18 cellular contexts compared by ENCODE assay signal in the genomic region with DNA sequence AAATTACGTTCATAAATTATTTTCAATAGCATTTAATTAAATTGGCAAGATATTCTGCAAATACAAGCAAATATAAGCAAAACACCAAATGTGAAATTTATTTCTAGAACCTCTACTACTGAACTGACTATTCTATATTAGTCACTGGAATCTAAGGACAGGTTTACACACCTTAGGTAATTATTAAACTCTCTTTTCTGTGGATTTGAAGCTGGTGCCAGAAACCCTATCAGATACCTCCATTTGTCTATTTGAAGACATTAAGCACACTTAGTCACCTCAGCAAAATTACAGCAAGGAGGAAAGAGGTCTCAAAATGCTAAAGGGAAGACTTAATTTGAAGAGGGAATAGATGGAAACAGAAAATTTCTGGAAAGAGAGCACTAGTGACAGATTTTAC.
A peak's percentile ranks its signal among the peaks of the same experiment; 100 is the strongest.
DNase-seq lines count a peak whose midpoint lies in the region; FAIRE-seq and TF ChIP-seq lines count a peak whose summit lies in the region.
"Had no signal": no experiment of that assay in that cellular context is flagged by ENCODE, and none has a peak within 500 bp of the region (broad histone marks: within the 10 kb centered on the region; RNA-seq: fewer than 3 reads in every experiment).

No MANE protein-coding gene starts in this region.

- H3K9me3 ChIP-seq in liver (ENCODE audit: control insufficient read depth in 4 of 4, low read length in 3 of 4) (no peaks in the 10 kb centered on the region), osteoblast (ENCODE audit: low read depth, low read length) (no peaks in the 10 kb centered on the region)

- H3K4me1 ChIP-seq in liver (ENCODE audit: control insufficient read depth in 4 of 4, insufficient read depth in 4 of 4, low read length in 3 of 4) (peaks cover 0 to 12% (median 4%) of the 10 kb centered on the region in 4 donors), osteoblast (ENCODE audit: insufficient read depth, low read length) (no peaks in the 10 kb centered on the region)
- H3K4me1 ChIP-seq: SJCRH30 had no signal

- peak in 1 of 2 donors; percentile 17 for TF ChIP-seq RAD21 in liver (IDR thresholded peaks at IDR 0.05)

- peaks cover 2% of the 10 kb centered on the region for H4K20me1 ChIP-seq in osteoblast (ENCODE audit: insufficient read depth, low read length)

- 67% methylated on average over 1 of the region's 1 CpG for WGBS in liver

- DNase-seq in HuH-7.5 (ENCODE audit: low spot score) (peak; percentile 12), osteoblast (ENCODE audit: insufficient read length, low spot score, missing footprints) (no peak), occipital lobe (lab: John Stamatoyannopoulos, UW) (no peak), NCI-H82 treated with DMSO at 0.1 percent for 48 hours (lab: John Stamatoyannopoulos, UW; ENCODE audit: unreplicated experiment) (no peak), T-helper 1 cell (no peak)
- DNase-seq: AML-193, GF-D8, NCI-H1417 treated with DMSO at 0.1 percent for 48 hours, NCI-H187 treated with DMSO at 0.1 percent for 48 hours, NCI-H226, NCI-H524, PC-3, SJCRH30 had no signal

- H3K36me3 ChIP-seq in liver (ENCODE audit: control insufficient read depth in 4 of 4, insufficient read depth in 3 of 4, low read depth in 1 of 4, low read length in 3 of 4) (peaks cover 0 to 12% (median 9%) of the 10 kb centered on the region in 4 donors), osteoblast (ENCODE audit: insufficient read depth, low read length) (peaks cover 33% of the 10 kb centered on the region)

- H3K27ac ChIP-seq in liver (ENCODE audit: low read depth in 1 of 2, low read length in 2 of 2) (no peak overlapping the region), osteoblast (ENCODE audit: low read depth, low read length) (no peak overlapping the region)
- H3K27ac ChIP-seq: C4-2B, KMS-11, SJCRH30 had no signal

- no peak overlapping the region for H3K9ac ChIP-seq in liver (ENCODE audit: low read depth in 1 of 2, low read length in 2 of 2)
- H3K9ac ChIP-seq: KMS-11 had no signal

- FAIRE-seq in islet of Langerhans (lab: Jason Lieb, UNC), result peak; percentile 97
- FAIRE-seq: H1 had no signal

- no peaks in the 10 kb centered on the region for H3K27me3 ChIP-seq in liver (ENCODE audit: control insufficient read depth in 4 of 4, insufficient read depth in 4 of 4, low read length in 3 of 4)
- no peaks in the 10 kb centered on the region for H3K27me3 ChIP-seq in osteoblast (ENCODE audit: insufficient read depth, low read length)
- H3K27me3 ChIP-seq: SJCRH30 had no signal

- H2AFZ ChIP-seq in osteoblast (ENCODE audit: low read length), result no peak overlapping the region

- H3K79me2 ChIP-seq in osteoblast (ENCODE audit: insufficient read depth, low read length), result no peaks in the 10 kb centered on the region

- H3K4me3 ChIP-seq in liver (ENCODE audit: low read depth in 1 of 3, low read length in 3 of 3), result no peak overlapping the region
- no peak overlapping the region for H3K4me3 ChIP-seq in osteoblast (ENCODE audit: insufficient read depth, low read length)
- H3K4me3 ChIP-seq: SJCRH30 had no signal

- H3K4me2 ChIP-seq in osteoblast (ENCODE audit: insufficient read depth, low read length), result no peak overlapping the region
- H3K4me2 ChIP-seq: KMS-11 had no signal

- no peak for TF ChIP-seq CTCF in liver (IDR thresholded peaks at IDR 0.05; ENCODE audit: low read depth, low read length, missing input control)
- TF ChIP-seq CTCF in osteoblast (IDR thresholded peaks at IDR 0.05; ENCODE audit: extremely low read depth, low read depth, low read length), result no peak

TF ChIP-seq in liver, 16 proteins besides CTCF, POLR2A, EP300 and RAD21:
- no peak for TF ChIP-seq NR2F2 (IDR thresholded peaks at IDR 0.05)
- peak; percentile 48 for TF ChIP-seq YY1 (IDR thresholded peaks at IDR 0.05)
